ENCODE assay signal across 22 cellular contexts in genomic region chr3:197888511-197888910, GRCh38.
DNase-seq lines count a peak whose midpoint lies in the region; ATAC-seq and TF ChIP-seq lines count a peak whose summit lies in the region.
"Had no signal": no experiment of that assay in that cellular context is flagged by ENCODE, and none has a peak within 500 bp of the region (broad histone marks: within the 10 kb centered on the region; RNA-seq: fewer than 3 reads in every experiment).

No MANE protein-coding gene starts in this region.

- H3K27ac Mint-ChIP-seq in activated T-cell treated with anti-CD3 and anti-CD28 coated beads, Interleukin-2, amount 50 U/mL, for 72 hours, result peak overlapping the region; percentile 58
- peak overlapping the region; percentile 85 for H3K27ac Mint-ChIP-seq in type B pancreatic cell
- H3K27ac Mint-ChIP-seq: IgD-negative memory B cell had no signal

- H3K27me3 Mint-ChIP-seq in activated T-cell treated with anti-CD3 and anti-CD28 coated beads, Interleukin-2, amount 50 U/mL, for 72 hours (ENCODE audit: low read depth), result no peaks in the 10 kb centered on the region
- no peaks in the 10 kb centered on the region for H3K27me3 Mint-ChIP-seq in type B pancreatic cell
- H3K27me3 Mint-ChIP-seq: CD4-positive, alpha-beta memory T cell; IgD-negative memory B cell had no signal

- H3K4me1 Mint-ChIP-seq in activated T-cell treated with anti-CD3 and anti-CD28 coated beads, Interleukin-2, amount 50 U/mL, for 72 hours (ENCODE audit: low read depth), result peaks cover 20% of the 10 kb centered on the region
- H3K4me1 Mint-ChIP-seq in type B pancreatic cell (ENCODE audit: unreplicated experiment), result no peaks in the 10 kb centered on the region
- H3K4me1 Mint-ChIP-seq: CD4-positive, alpha-beta memory T cell; IgD-negative memory B cell had no signal

- H3K9me3 ChIP-seq in body of pancreas, result no peaks in the 10 kb centered on the region
- H3K9me3 ChIP-seq: BLaER1 treated with 17β-estradiol and CSF1 and Interleukin-3, amounts not matched to agents 10 nM and 100 nM; HAP-1; SJCRH30 had no signal

- no peaks in the 10 kb centered on the region for H3K9me3 Mint-ChIP-seq in activated T-cell treated with anti-CD3 and anti-CD28 coated beads, Interleukin-2, amount 50 U/mL, for 72 hours
- H3K9me3 Mint-ChIP-seq in type B pancreatic cell, result no peaks in the 10 kb centered on the region
- H3K9me3 Mint-ChIP-seq: CD4-positive, alpha-beta memory T cell; IgD-negative memory B cell had no signal

- no peak for TF ChIP-seq POLR2A in body of pancreas (IDR thresholded peaks at IDR 0.05)

- WGBS in body of pancreas, 2 donors, result 94 to 95% methylated on average over 1 of the region's 1 CpG

- TF ChIP-seq CTCF in body of pancreas (IDR thresholded peaks at IDR 0.05), result no peak
- TF ChIP-seq CTCF in foreskin keratinocyte (conservative IDR thresholded peaks at IDR 0.05), result no peak
- no peak for TF ChIP-seq CTCF in type B pancreatic cell (conservative IDR thresholded peaks at IDR 0.05)

- DNase-seq in activated T-cell treated with anti-CD3 and anti-CD28 coated beads, Interleukin-2, amount 50 U/mL, for 72 hours, result no peak
- no peak for DNase-seq in activated T-cell treated with anti-CD3 and anti-CD28 coated beads, Interleukin-2, amount 50 U/mL, for 1 hour
- DNase-seq in body of pancreas, result no peak
- peak; percentile 6 to 28 for DNase-seq in foreskin keratinocyte
- no peak for DNase-seq in type B pancreatic cell (ENCODE audit: extremely low spot score, unreplicated experiment)
- DNase-seq in GDM1 (lab: John Stamatoyannopoulos, UW), result no peak
- DNase-seq: 8988T; CD4-positive, alpha-beta memory T cell; GM23248; MV-4-11; NCI-H1105 treated with DMSO at 0.1 percent for 48 hours; NCI-H1694 treated with DMSO at 0.1 percent for 48 hours; NCI-H2081 treated with DMSO at 0.1 percent for 48 hours; NCI-H2171 treated with DMSO at 0.1 percent for 48 hours; NCI-H524 treated with DMSO at 0.1 percent for 48 hours; NCI-H82; SJCRH30 had no signal

- peaks cover 2 to 6% of the 10 kb centered on the region in 2 donors for H3K36me3 Mint-ChIP-seq in activated T-cell treated with anti-CD3 and anti-CD28 coated beads, Interleukin-2, amount 50 U/mL, for 72 hours (ENCODE audit: insufficient read depth in 2 of 2)
- peaks cover 9% of the 10 kb centered on the region for H3K36me3 Mint-ChIP-seq in type B pancreatic cell

- H3K27me3 ChIP-seq in body of pancreas (no peaks in the 10 kb centered on the region), foreskin keratinocyte (no peaks in the 10 kb centered on the region)
- H3K27me3 ChIP-seq: BLaER1 treated with 17β-estradiol and CSF1 and Interleukin-3, amounts not matched to agents 10 nM and 100 nM; SJCRH30 had no signal

- H3K36me3 ChIP-seq in body of pancreas (replicated peaks in 1 of 2; ENCODE audit: insufficient read depth in 1 of 2, low read depth in 2 of 2), result no peaks in the 10 kb centered on the region
- H3K36me3 ChIP-seq: HAP-1, SJCRH30 had no signal

- H3K4me3 Mint-ChIP-seq in activated T-cell treated with anti-CD3 and anti-CD28 coated beads, Interleukin-2, amount 50 U/mL, for 72 hours, result no peak overlapping the region
- no peak overlapping the region for H3K4me3 Mint-ChIP-seq in type B pancreatic cell
- H3K4me3 Mint-ChIP-seq: CD4-positive, alpha-beta memory T cell; IgD-negative memory B cell had no signal

- no peak overlapping the region for H3K4me3 ChIP-seq in body of pancreas
- H3K4me3 ChIP-seq: BLaER1 treated with 17β-estradiol and CSF1 and Interleukin-3, amounts not matched to agents 10 nM and 100 nM; GM23248; HAP-1; SJCRH30 had no signal

- intact Hi-C loops in body of pancreas (cut with DNase I), result no loop called here

- H3K4me1 ChIP-seq in body of pancreas (peaks cover 19% of the 10 kb centered on the region), foreskin keratinocyte (peaks cover 9% of the 10 kb centered on the region)
- H3K4me1 ChIP-seq: HAP-1 had no signal

- H3K27ac ChIP-seq in body of pancreas (peak overlapping the region; percentile 70 to 82 (median 76)), foreskin keratinocyte (peak overlapping the region; percentile 78)
- H3K27ac ChIP-seq: BLaER1 treated with 17β-estradiol and CSF1 and Interleukin-3, amounts not matched to agents 10 nM and 100 nM; GM23248; SJCRH30 had no signal

- ATAC-seq in activated T-cell treated with anti-CD3 and anti-CD28 coated beads, Interleukin-2, amount 50 U/mL, for 72 hours (replicated peaks in 1 of 2), result no peak
- ATAC-seq in body of pancreas (no peak), foreskin keratinocyte (no peak), HG02938 (IDR thresholded peaks at IDR 0.05; ENCODE audit: unreplicated experiment) (no peak), HG02759 (IDR thresholded peaks at IDR 0.05; ENCODE audit: unreplicated experiment) (no peak)

Comparison
In these comparisons a context has a peak if more than half of its experiments do, and no peak if none do; other contexts are left out.
1. DNase-seq: peak in foreskin keratinocyte (2 of 2); none in activated T-cell treated with anti-CD3 and anti-CD28 coated beads, Interleukin-2, amount 50 U/mL, for 72 hours (0 of 2), activated T-cell treated with anti-CD3 and anti-CD28 coated beads, Interleukin-2, amount 50 U/mL, for 1 hour (single experiment), body of pancreas (0 of 4), type B pancreatic cell (single experiment) and GDM1 (single experiment).